10 cellular contexts compared by ENCODE assay signal in the genomic region with DNA sequence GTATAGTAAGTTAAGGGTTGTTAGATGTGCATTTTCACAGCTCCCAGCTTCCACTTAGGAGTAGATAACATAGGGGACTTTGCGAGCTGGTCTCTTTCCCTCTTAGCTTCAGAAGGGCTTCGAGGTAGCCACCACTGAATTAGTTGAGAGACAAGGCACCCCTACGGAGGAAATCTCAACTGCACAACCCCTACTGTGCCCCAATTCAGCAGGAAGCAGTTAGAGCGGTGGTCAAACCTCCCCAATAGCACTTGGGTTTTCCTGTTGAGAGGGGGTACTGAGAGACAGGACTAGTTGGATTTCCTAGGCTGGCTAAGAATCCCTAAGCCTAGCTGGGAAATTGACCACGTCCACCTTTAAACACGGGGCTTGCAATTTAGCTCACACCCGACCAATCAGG. TPM values are rescaled to one million over a fixed set of nuclear protein-coding genes. Genes with fewer than 3 reads are reported as not detected.
DNase-seq lines count a peak whose midpoint lies in the region; ATAC-seq, FAIRE-seq and TF ChIP-seq lines count a peak whose summit lies in the region.
"Had no signal": no experiment of that assay in that cellular context is flagged by ENCODE, and none has a peak within 500 bp of the region (broad histone marks: within the 10 kb centered on the region; RNA-seq: fewer than 3 reads in every experiment).

No MANE protein-coding gene starts in this region.

- no peak for FAIRE-seq in endothelial cell of umbilical vein (lab: Jason Lieb, UNC)

- intact Hi-C loops in endothelial cell of umbilical vein (cut with micrococcal nuclease), result loop anchor here (1.0 to 10.0 kb wide), 3 partner anchors 104 to 599 kb away; no protein-coding TSS in a partner anchor

- no peaks in the 10 kb centered on the region for H3K36me3 ChIP-seq in CD8-positive, alpha-beta memory T cell (ENCODE audit: insufficient read depth, low read length)
- H3K36me3 ChIP-seq in OCI-LY1 (ENCODE audit: insufficient read depth, low read length) (peaks cover 12% of the 10 kb centered on the region), endothelial cell of umbilical vein (ENCODE audit: control insufficient read depth in 2 of 2, extremely low read depth in 1 of 2, insufficient read depth in 2 of 2, low read length in 2 of 2) (no peaks in the 10 kb centered on the region)

- H3K27me3 Mint-ChIP-seq in CD8-positive, alpha-beta memory T cell, result no peaks in the 10 kb centered on the region
- H3K27me3 Mint-ChIP-seq in osteocyte (ENCODE audit: unreplicated experiment), result no peaks in the 10 kb centered on the region

- H3K9me2 ChIP-seq in OCI-LY1 (ENCODE audit: low read depth, low read length), result no peaks in the 10 kb centered on the region

- H3K9me1 ChIP-seq in endothelial cell of umbilical vein (replicated peaks; ENCODE audit: control insufficient read depth, extremely low read depth, insufficient read depth, low read length), result no peaks in the 10 kb centered on the region

- no peak for ATAC-seq in HG02571 (IDR thresholded peaks at IDR 0.05; ENCODE audit: unreplicated experiment)

- TF ChIP-seq POLR2A in endothelial cell of umbilical vein (IDR thresholded peaks at IDR 0.05; ENCODE audit: low read depth, low read length), result no peak

- H2AFZ ChIP-seq in OCI-LY1 (ENCODE audit: low read length), result no peak overlapping the region
- H2AFZ ChIP-seq in endothelial cell of umbilical vein (ENCODE audit: low read depth, low read length), result no peak overlapping the region

- CTCF ChIA-PET in CD8-positive, alpha-beta memory T cell (lab: Charles Lee), result interaction anchor here (0.9 to 4.4 kb wide), 8 partner anchors 9 to 211 kb away, joined by 3 to 15 read pairs (median 6); partner anchors contain the start of gene SEPTIN7
- CTCF ChIA-PET in endothelial cell of umbilical vein (lab: Charles Lee), result interaction anchor here (2.7 to 7.2 kb wide), 2 partner anchors 8 to 14 kb away, joined by 7 to 49 read pairs; no protein-coding TSS in a partner anchor

- peaks cover 15% of the 10 kb centered on the region; the same call in 1 of the 2 replicates for H3K79me2 ChIP-seq in OCI-LY1 (ENCODE audit: insufficient read depth, low read length)
- peaks cover 32% of the 10 kb centered on the region for H3K79me2 ChIP-seq in endothelial cell of umbilical vein (ENCODE audit: control insufficient read depth, insufficient read depth, low read length)

- H3K4me2 ChIP-seq in OCI-LY1 (ENCODE audit: low read length), result peak overlapping the region; percentile 93
- peak overlapping the region; percentile 84 for H3K4me2 ChIP-seq in endothelial cell of umbilical vein (ENCODE audit: insufficient read depth, low read length)

- H3K4me3 Mint-ChIP-seq in CD8-positive, alpha-beta memory T cell, result peak overlapping the region; percentile 86 to 99 (median 97)
- H3K4me3 Mint-ChIP-seq in osteocyte (ENCODE audit: unreplicated experiment), result peak overlapping the region; percentile 90

- peaks cover 9% of the 10 kb centered on the region; the same call in 1 of the 2 replicates for H3F3A ChIP-seq in OCI-LY1 (ENCODE audit: insufficient read depth, low read length)

- TF ChIP-seq CTCF in OCI-LY1 (IDR thresholded peaks at IDR 0.05; ENCODE audit: low read length) (no peak), endothelial cell of umbilical vein (IDR thresholded peaks at IDR 0.05; ENCODE audit: extremely low read depth in 1 of 2, insufficient read depth in 1 of 2, low read depth in 1 of 2, low read length in 2 of 2) (no peak), osteocyte (IDR thresholded peaks at IDR 0.05) (no peak)

- no peaks in the 10 kb centered on the region for H3K27me3 ChIP-seq in CD8-positive, alpha-beta memory T cell (ENCODE audit: insufficient read depth, low read length, poor library complexity, severe bottlenecking)
- H3K27me3 ChIP-seq in OCI-LY1 (ENCODE audit: insufficient read depth, low read length) (no peaks in the 10 kb centered on the region), endothelial cell of umbilical vein (ENCODE audit: control insufficient read depth in 2 of 2, insufficient read depth in 2 of 2, low read length in 2 of 2) (no peaks in the 10 kb centered on the region)

- peaks cover 12% of the 10 kb centered on the region for H3K4me1 ChIP-seq in CD8-positive, alpha-beta memory T cell (ENCODE audit: insufficient read depth, low read length)
- H3K4me1 ChIP-seq in OCI-LY1 (ENCODE audit: insufficient read depth, low read length, severe bottlenecking) (peaks cover 43% of the 10 kb centered on the region), endothelial cell of umbilical vein (ENCODE audit: control insufficient read depth, extremely low read depth, insufficient read depth, low read length) (peaks cover 54% of the 10 kb centered on the region)

- H3K36me3 Mint-ChIP-seq in CD8-positive, alpha-beta memory T cell, result peaks cover 0 to 34% (median 1%) of the 10 kb centered on the region in 3 donors
- peaks cover 14% of the 10 kb centered on the region for H3K36me3 Mint-ChIP-seq in osteocyte (ENCODE audit: unreplicated experiment)

- H3K9me3 ChIP-seq in CD8-positive, alpha-beta memory T cell (ENCODE audit: low read length), result no peaks in the 10 kb centered on the region
- no peaks in the 10 kb centered on the region for H3K9me3 ChIP-seq in OCI-LY1 (ENCODE audit: low read length)
- no peaks in the 10 kb centered on the region for H3K9me3 ChIP-seq in endothelial cell of umbilical vein (replicated peaks; ENCODE audit: control insufficient read depth, insufficient read depth, low read length)

- peak overlapping the region; percentile 92 to 99 (median 98) for H3K27ac Mint-ChIP-seq in CD8-positive, alpha-beta memory T cell
- H3K27ac Mint-ChIP-seq in osteocyte (ENCODE audit: unreplicated experiment), result peak overlapping the region; percentile 4

- H3K4me1 Mint-ChIP-seq in CD8-positive, alpha-beta memory T cell, result peaks cover 36 to 48% (median 39%) of the 10 kb centered on the region in 3 donors
- H3K4me1 Mint-ChIP-seq in osteocyte (ENCODE audit: unreplicated experiment), result peaks cover 55% of the 10 kb centered on the region

- H4K20me1 ChIP-seq in OCI-LY1 (ENCODE audit: insufficient read depth, low read length) (no peaks in the 10 kb centered on the region), endothelial cell of umbilical vein (replicated peaks; ENCODE audit: control insufficient read depth, extremely low read depth, insufficient read depth, low read length) (no peaks in the 10 kb centered on the region)

- BruUV-seq in endothelial cell of umbilical vein (replicated peaks; lab: Mats Ljungman, UMichigan), result no TSS peak

- peak overlapping the region; percentile 98 for H3K4me3 ChIP-seq in CD8-positive, alpha-beta memory T cell (ENCODE audit: low read length)
- H3K4me3 ChIP-seq in OCI-LY1 (ENCODE audit: low read depth, low read length, poor library complexity, severe bottlenecking) (peak overlapping the region; percentile 93), endothelial cell of umbilical vein (replicated peaks in 1 of 3; ENCODE audit: insufficient read depth in 1 of 3, low read depth in 1 of 3, low read length in 3 of 3) (no peak overlapping the region)

- DNase-seq in CD8-positive, alpha-beta memory T cell, result no peak
- no peak for DNase-seq in endothelial cell of umbilical vein (ENCODE audit: low read depth, low spot score)
- DNase-seq in osteocyte (ENCODE audit: extremely low spot score, unreplicated experiment), result no peak
- no peak for DNase-seq in NCI-H82 treated with DMSO at 0.1 percent for 48 hours (lab: John Stamatoyannopoulos, UW; ENCODE audit: unreplicated experiment)
- DNase-seq in NOMO-1 (lab: John Stamatoyannopoulos, UW; ENCODE audit: unreplicated experiment in 2 of 2), result no peak
- DNase-seq in AG08396 (ENCODE audit: low spot score), result no peak
- DNase-seq: activated CD8-positive, alpha-beta memory T cell treated with anti-CD3 and anti-CD28 coated beads for 24 hours; left colon had no signal

- POLR2A ChIA-PET in CD8-positive, alpha-beta memory T cell (lab: Charles Lee), result interaction anchor here (0.6 to 4.9 kb wide), 7 partner anchors 14 to 111 kb away, joined by 3 to 62 read pairs (median 5); partner anchors contain the start of gene SEPTIN7
- POLR2A ChIA-PET in endothelial cell of umbilical vein (lab: Charles Lee), result interaction anchor here (2.0 kb wide), 1 partner anchor 105 kb away, joined by 14 read pairs; the partner anchor contains the start of gene SEPTIN7

- H3K9ac ChIP-seq in OCI-LY1 (ENCODE audit: low read length) (peak overlapping the region; percentile 97), endothelial cell of umbilical vein (replicated peaks; ENCODE audit: extremely low read depth, insufficient read depth, low read length) (no peak overlapping the region)

- H3K27ac ChIP-seq in CD8-positive, alpha-beta memory T cell (ENCODE audit: low read depth, low read length), result peak overlapping the region; percentile 98
- no peak overlapping the region for H3K27ac ChIP-seq in OCI-LY1 (ENCODE audit: low read depth, low read length, poor library complexity, severe bottlenecking)
- no peak overlapping the region for H3K27ac ChIP-seq in endothelial cell of umbilical vein (ENCODE audit: insufficient read depth, low read depth, low read length)

- no peaks in the 10 kb centered on the region for H3K9me3 Mint-ChIP-seq in CD8-positive, alpha-beta memory T cell
- no peaks in the 10 kb centered on the region for H3K9me3 Mint-ChIP-seq in osteocyte (ENCODE audit: unreplicated experiment)

- dilution Hi-C loops in endothelial cell of umbilical vein (cut with MboI; ENCODE audit: extremely low pct_ligation_motif_present, low sequenced_read_pairs), result no loop called here

TF ChIP-seq in endothelial cell of umbilical vein, 7 proteins besides CTCF, POLR2A, EP300 and RAD21 (continues in another document):
- TF ChIP-seq POLR2AphosphoS5 (IDR thresholded peaks at IDR 0.05; ENCODE audit: insufficient read depth, low read depth, low read length) (no peak), GATA2 (IDR thresholded peaks at IDR 0.05; ENCODE audit: insufficient read depth, insufficient read length, low read depth, low read length) (no peak), MYC (IDR thresholded peaks at IDR 0.05; ENCODE audit: low read depth, low read length) (no peak), JUN (IDR thresholded peaks at IDR 0.05; ENCODE audit: borderline replicate concordance, insufficient read depth, insufficient read length, low read depth) (no peak)
- TF ChIP-seq, protein P1, sequence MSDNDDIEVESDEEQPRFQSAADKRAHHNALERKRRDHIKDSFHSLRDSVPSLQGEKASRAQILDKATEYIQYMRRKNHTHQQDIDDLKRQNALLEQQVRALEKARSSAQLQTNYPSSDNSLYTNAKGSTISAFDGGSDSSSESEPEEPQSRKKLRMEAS (IDR thresholded peaks at IDR 0.05; ENCODE audit: insufficient read depth, insufficient read length), result no peak

RNA-seq across cellular contexts. Expression of gene HERPUD2, which starts 1.1 kb away (rescaled TPM):
- total RNA-seq in CD8-positive, alpha-beta memory T cell, result 10 to 100 TPM; 31.3 to 34.1 TPM
- 121 TPM for polyA plus RNA-seq in CD8-positive, alpha-beta memory T cell
- total RNA-seq in endothelial cell of umbilical vein (27.7 and 33.9 TPM in 2 replicates), osteocyte (31.8 and 34.8 TPM in 2 replicates)
- 42.0 and 59.5 TPM in 2 replicates for polyA plus RNA-seq in endothelial cell of umbilical vein
- polyA plus RNA-seq in endothelial cell of umbilical vein (2011; cell fraction: cytosol; rRNA removed), result 39.2 and 43.4 TPM in 2 replicates
- 25.8 and 28.3 TPM in 2 replicates for polyA plus RNA-seq in endothelial cell of umbilical vein (2011; cell fraction: nucleus; rRNA removed)
- polyA plus RNA-seq in endothelial cell of umbilical vein (2012), result 21.5 and 24.4 TPM in 2 replicates
- 90.5 and 109 TPM in 2 replicates for polyA minus RNA-seq in endothelial cell of umbilical vein
- 20.1 TPM for polyA minus RNA-seq in endothelial cell of umbilical vein (2011; cell fraction: cytosol; rRNA and poly(A)+ RNA removed)
- 63.0 and 70.3 TPM in 2 replicates for polyA minus RNA-seq in endothelial cell of umbilical vein (2011; cell fraction: nucleus; rRNA and poly(A)+ RNA removed)

Comparison
In these comparisons a context has a peak if more than half of its experiments do, and no peak if none do; other contexts are left out.
1. H3K4me3 ChIP-seq: peak in CD8-positive, alpha-beta memory T cell (single experiment) and OCI-LY1 (single experiment); none in endothelial cell of umbilical vein (0 of 3).